ENCODE assay signal across 29 cellular contexts in the genomic region with DNA sequence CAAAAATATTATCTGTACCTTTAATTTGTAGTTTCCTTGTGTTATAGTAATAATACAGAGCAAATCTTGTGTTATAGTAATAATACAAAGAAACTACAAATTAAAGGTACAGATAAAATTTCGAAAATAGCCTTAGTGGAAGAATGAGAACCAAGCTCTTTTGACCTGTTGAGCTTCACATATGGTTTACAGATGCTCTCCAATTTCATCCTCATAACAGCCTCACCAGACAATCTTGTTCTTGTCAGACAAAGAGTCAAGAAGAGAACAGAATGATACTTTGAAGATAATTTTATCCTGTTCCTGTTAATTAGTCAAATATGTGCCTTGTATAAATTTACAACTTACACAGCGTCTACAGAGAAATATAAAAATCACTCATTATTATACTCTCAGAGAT. TPM values are rescaled to one million over a fixed set of nuclear protein-coding genes. Genes with fewer than 3 reads are reported as not detected.
"Had no signal": no experiment of that assay in that cellular context is flagged by ENCODE, and none has a peak within 500 bp of the region (broad histone marks: within the 10 kb centered on the region; RNA-seq: fewer than 3 reads in every experiment).

No MANE protein-coding gene starts in this region.

- H3K27ac ChIP-seq: dorsolateral prefrontal cortex, foreskin keratinocyte, hepatocyte, parathyroid adenoma, psoas muscle, spleen, tibial artery, upper lobe of left lung, uterus had no signal

- H3K36me3 ChIP-seq: spleen, tibial artery, upper lobe of left lung, uterus had no signal

- H3K4me3 ChIP-seq: dorsolateral prefrontal cortex, hepatocyte, lung, psoas muscle, spleen, tibial artery, upper lobe of left lung, uterus had no signal

- ATAC-seq: esophagus mucosa; foreskin keratinocyte; left colon; left ventricle myocardium superior; psoas muscle; sciatic nerve; stimulated activated memory B cell treated with anti-CD40 and anti-IgM and Interleukin-4, amounts not matched to agents 10 μg/mL and 1 μg/mL and 100 μg/mL, for 72 hours had no signal

- DNase-seq: cortex of kidney; dorsolateral prefrontal cortex; effector CD8-positive, alpha-beta T cell; foreskin keratinocyte; head of caudate nucleus; left colon; left ventricle myocardium superior; mesenchymal stem cell; naive B cell; nephron progenitor cell; psoas muscle; spleen; stimulated activated CD4-positive, alpha-beta T cell treated with anti-CD3 and anti-CD28 coated beads, Interleukin-15, amount 100 ng/mL, for 24 hours; stimulated activated CD4-positive, alpha-beta T cell treated with anti-CD3 and anti-CD28 coated beads, Interleukin-1b, Interleukin-23, amount 100 ng/mL, for 48 hours; stimulated activated CD4-positive, alpha-beta T cell treated with anti-CD3 and anti-CD28 coated beads, Interleukin-4, amount 100 ng/mL, for 24 hours; tibial artery; upper lobe of left lung; uterus had no signal

- H2AFZ ChIP-seq: hepatocyte, parathyroid adenoma had no signal

- H3K9ac ChIP-seq: parathyroid adenoma had no signal

- H3K4me2 ChIP-seq: hepatocyte had no signal

- H3K27me3 ChIP-seq: foreskin keratinocyte, hepatocyte, spleen, tibial artery, upper lobe of left lung, uterus had no signal

- H3K79me2 ChIP-seq: hepatocyte, parathyroid adenoma had no signal

- H3K4me1 ChIP-seq: foreskin keratinocyte, parathyroid adenoma, psoas muscle, spleen, tibial artery, upper lobe of left lung, uterus had no signal

- H3K9me3 ChIP-seq: psoas muscle, spleen, tibial artery, upper lobe of left lung, uterus had no signal

RNA-seq across cellular contexts. Expression of gene ATXN3L, which starts 12.8 kb away (rescaled TPM):
- total RNA-seq: chondrocyte, dorsolateral prefrontal cortex, esophagus mucosa, foreskin keratinocyte, hepatocyte, kidney epithelial cell, left colon, left ventricle myocardium superior, lung, omental fat pad, psoas muscle, sciatic nerve, skeletal muscle tissue, spleen, temporal lobe, upper lobe of left lung, uterus had no signal
- polyA plus RNA-seq: foreskin keratinocyte, hepatocyte, lung, psoas muscle, spleen had no signal
